ENCODE assay signal across 8 cellular contexts in the genomic region with DNA sequence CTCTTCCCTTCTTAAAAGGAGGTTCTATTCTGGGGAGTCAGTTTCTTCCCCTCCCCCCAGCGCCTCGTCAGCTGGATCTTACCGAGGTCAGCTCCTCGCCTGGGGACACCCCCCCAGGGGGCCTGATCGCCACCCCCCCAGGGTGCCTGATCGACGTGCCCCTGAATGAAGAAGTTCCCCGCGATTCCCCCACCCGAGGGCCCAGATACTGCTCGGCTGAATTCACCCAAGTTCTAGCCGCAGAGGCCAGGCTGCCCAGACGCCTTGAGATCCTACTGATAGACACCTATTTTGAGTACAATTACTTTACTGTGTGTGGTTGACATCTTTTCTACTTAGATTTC. TPM values are rescaled to one million over a fixed set of nuclear protein-coding genes. Genes with fewer than 3 reads are reported as not detected.
DNase-seq lines count a peak whose midpoint lies in the region; ATAC-seq and TF ChIP-seq lines count a peak whose summit lies in the region.

No MANE protein-coding gene starts in this region.

- peak overlapping the region; percentile 73 for H2BK120ac ChIP-seq in mesenchymal stem cell (ENCODE audit: low read depth, low read length)

- H2AFZ ChIP-seq in mesenchymal stem cell (ENCODE audit: low read depth, low read length) = no peak overlapping the region

- DNase-seq in cardiac muscle cell (ENCODE audit: low read depth in 1 of 2, low spot score in 1 of 2) (no peak), Right ventricle myocardium superior (no peak), astrocyte of the cerebellum (ENCODE audit: low read depth) (no peak), mesenchymal stem cell (no peak), uterus (no peak), DMS153 (lab: John Stamatoyannopoulos, UW) (no peak), mucosa of gallbladder (ENCODE audit: low spot score) (no peak)

- no peak overlapping the region for H3K14ac ChIP-seq in mesenchymal stem cell (ENCODE audit: low read length in 2 of 2)

- WGBS in mesenchymal stem cell = 29% methylated on average over 11 of the region's 13 CpGs

- H3K27ac ChIP-seq in cardiac muscle cell = no peak overlapping the region
- no peak overlapping the region for H3K27ac ChIP-seq in mesenchymal stem cell (ENCODE audit: low read length, poor library complexity, severe bottlenecking)
- H3K27ac ChIP-seq in uterus = no peak overlapping the region

- intact Hi-C loops in Right ventricle myocardium superior (cut with DNase I) = loop anchor here (10.0 kb wide), 1 partner anchor 98 kb away; a partner anchor contains a TSS
- intact Hi-C loops in uterus (cut with DNase I; ENCODE audit: low total_unique reads) = no loop called here

- no peak overlapping the region for H3K23ac ChIP-seq in mesenchymal stem cell (ENCODE audit: low read length in 2 of 2)

- TF ChIP-seq CTCF in cardiac muscle cell (IDR thresholded peaks at IDR 0.05; ENCODE audit: low read depth, low read length) = no peak
- TF ChIP-seq CTCF in astrocyte of the cerebellum (IDR thresholded peaks at IDR 0.05; ENCODE audit: low read depth, low read length, missing control alignments) = no peak
- no peak for TF ChIP-seq CTCF in uterus (IDR thresholded peaks at IDR 0.05)

- peak overlapping the region; percentile 75 for H3K9ac ChIP-seq in mesenchymal stem cell (ENCODE audit: low read length)

- H2BK12ac ChIP-seq in mesenchymal stem cell (ENCODE audit: low read length in 2 of 2) = no peak overlapping the region

- H3K27me3 ChIP-seq in cardiac muscle cell (peaks cover 22% of the 10 kb centered on the region), mesenchymal stem cell (ENCODE audit: control insufficient read depth in 1 of 2, insufficient read depth in 1 of 2, low read length in 2 of 2) (no peaks in the 10 kb centered on the region), uterus (no peaks in the 10 kb centered on the region)

- no peak for TF ChIP-seq POLR2A in uterus (IDR thresholded peaks at IDR 0.05)

- in situ Hi-C loops in astrocyte of the cerebellum (cut with HindIII; ENCODE audit: low sequenced_read_pairs) = no loop called here

- H2BK5ac ChIP-seq in mesenchymal stem cell (ENCODE audit: low read depth, low read length, poor library complexity, severe bottlenecking) = no peak overlapping the region

- peaks cover 27% of the 10 kb centered on the region for H3K79me1 ChIP-seq in mesenchymal stem cell (replicated peaks; ENCODE audit: low read length, poor library complexity, severe bottlenecking)

- no peak for ATAC-seq in Right ventricle myocardium superior (ENCODE audit: poor library complexity)
- ATAC-seq in HG03108 (IDR thresholded peaks at IDR 0.05; ENCODE audit: unreplicated experiment) = no peak

- no peak overlapping the region for H2AK5ac ChIP-seq in mesenchymal stem cell (ENCODE audit: low read length, severe bottlenecking)

- H4K91ac ChIP-seq in mesenchymal stem cell (ENCODE audit: low read length) = no peak overlapping the region

- peaks cover 4% of the 10 kb centered on the region for H3K4me1 ChIP-seq in cardiac muscle cell (ENCODE audit: low read depth)
- peaks cover 31% of the 10 kb centered on the region for H3K4me1 ChIP-seq in mesenchymal stem cell (ENCODE audit: control insufficient read depth, insufficient read depth, low read depth, low read length)
- H3K4me1 ChIP-seq in uterus = peaks cover 4 to 9% of the 10 kb centered on the region in 2 donors

- no peaks in the 10 kb centered on the region for H3K9me3 ChIP-seq in cardiac muscle cell (ENCODE audit: low read depth)
- H3K9me3 ChIP-seq in mesenchymal stem cell (ENCODE audit: control insufficient read depth, low read length) = no peaks in the 10 kb centered on the region
- no peaks in the 10 kb centered on the region for H3K9me3 ChIP-seq in uterus

- H4K8ac ChIP-seq in mesenchymal stem cell (ENCODE audit: low read length) = no peak overlapping the region

- H3K4ac ChIP-seq in mesenchymal stem cell (ENCODE audit: low read depth in 1 of 2, low read length in 2 of 2) = no peak overlapping the region

- no peak overlapping the region for H3K18ac ChIP-seq in mesenchymal stem cell (ENCODE audit: low read depth in 1 of 2, low read length in 2 of 2)

- H2BK15ac ChIP-seq in mesenchymal stem cell (ENCODE audit: low read depth, poor library complexity, severe bottlenecking) = no peak overlapping the region

- peak overlapping the region; percentile 99 for H3K4me2 ChIP-seq in mesenchymal stem cell (ENCODE audit: low read length, poor library complexity, severe bottlenecking)

- H3K36me3 ChIP-seq in cardiac muscle cell (no peaks in the 10 kb centered on the region), mesenchymal stem cell (ENCODE audit: control insufficient read depth in 1 of 2, insufficient read depth in 2 of 2, low read depth in 1 of 2, low read length in 2 of 2) (peaks cover 3% of the 10 kb centered on the region in 2 experiments), uterus (no peaks in the 10 kb centered on the region)

- H3K4me3 ChIP-seq in cardiac muscle cell (peak overlapping the region; percentile 85), astrocyte of the cerebellum (ENCODE audit: low read depth, low read length) (peak overlapping the region; percentile 60), mesenchymal stem cell (ENCODE audit: insufficient read depth in 1 of 2, low read depth in 1 of 2, low read length in 2 of 2) (peak overlapping the region; percentile 76 to 86), uterus (peak overlapping the region; percentile 53 to 54)

RNA-seq across cellular contexts. Expression of a gene that starts 1.4 kb away (rescaled TPM):
- total RNA-seq in cardiac muscle cell (61.8 and 77.1 TPM in 2 replicates), Right ventricle myocardium superior (25.4 TPM), uterus (10 to 100 TPM; 10.5 to 75.0 (median 49.4) TPM), mucosa of gallbladder (58.5 TPM)
- 55.3 TPM in 2 replicates for polyA plus RNA-seq in cardiac muscle cell
- polyA plus RNA-seq in mesenchymal stem cell (2013, experiment 1 of 2) = 15.0 TPM
- polyA plus RNA-seq in mesenchymal stem cell (2013, experiment 2 of 2) = 14.4 TPM

RNA-seq across cellular contexts. Expression of a gene that starts 25.2 kb away (rescaled TPM):
- 48.7 and 51.5 TPM in 2 replicates for total RNA-seq in cardiac muscle cell
- 49.5 and 50.0 TPM in 2 replicates for polyA plus RNA-seq in cardiac muscle cell
- total RNA-seq in Right ventricle myocardium superior = 9.1 TPM
- polyA plus RNA-seq in mesenchymal stem cell (2013, experiment 1 of 2) = 21.5 TPM
- 21.2 TPM for polyA plus RNA-seq in mesenchymal stem cell (2013, experiment 2 of 2)
- total RNA-seq in uterus = 100 to 1,000 TPM in 1 of 4 donors, 10 to 100 TPM in 3; 10.6 to 106 (median 31.9) TPM
- total RNA-seq in mucosa of gallbladder = 36.8 TPM

RNA-seq across cellular contexts. Expression of a gene that starts 29.9 kb away (rescaled TPM):
- total RNA-seq in cardiac muscle cell (352 and 452 TPM in 2 replicates), Right ventricle myocardium superior (81.6 TPM), uterus (10 to 100 TPM; 37.3 to 77.6 (median 62.2) TPM), mucosa of gallbladder (105 TPM)
- 518 and 664 TPM in 2 replicates for polyA plus RNA-seq in cardiac muscle cell
- polyA plus RNA-seq in mesenchymal stem cell (2013, experiment 1 of 2) = 411 TPM
- polyA plus RNA-seq in mesenchymal stem cell (2013, experiment 2 of 2) = 395 TPM

RNA-seq across cellular contexts. Expression of a gene that starts 45.1 kb away (rescaled TPM):
- 135 and 167 TPM in 2 replicates for total RNA-seq in cardiac muscle cell
- 113 and 142 TPM in 2 replicates for polyA plus RNA-seq in cardiac muscle cell
- total RNA-seq in Right ventricle myocardium superior = 28.1 TPM
- polyA plus RNA-seq in mesenchymal stem cell (2013, experiment 1 of 2) = 84.3 TPM
- polyA plus RNA-seq in mesenchymal stem cell (2013, experiment 2 of 2) = 88.5 TPM
- 10 to 100 TPM; 10.6 to 36.2 (median 12.8) TPM for total RNA-seq in uterus
- total RNA-seq in mucosa of gallbladder = 85.7 TPM

RNA-seq across cellular contexts. Expression of a gene that starts 56.5 kb away (rescaled TPM):
- 242 and 350 TPM in 2 replicates for total RNA-seq in cardiac muscle cell
- polyA plus RNA-seq in cardiac muscle cell = 234 and 290 TPM in 2 replicates
- total RNA-seq in Right ventricle myocardium superior = 79.6 TPM
- 82.6 TPM for polyA plus RNA-seq in mesenchymal stem cell (2013, experiment 1 of 2)
- 81.5 TPM for polyA plus RNA-seq in mesenchymal stem cell (2013, experiment 2 of 2)
- total RNA-seq in uterus = 10 to 100 TPM; 32.4 to 97.3 (median 50.1) TPM
- 52.9 TPM for total RNA-seq in mucosa of gallbladder
